Comparison of ENCODE assay signal across 16 cellular contexts in the genomic region with DNA sequence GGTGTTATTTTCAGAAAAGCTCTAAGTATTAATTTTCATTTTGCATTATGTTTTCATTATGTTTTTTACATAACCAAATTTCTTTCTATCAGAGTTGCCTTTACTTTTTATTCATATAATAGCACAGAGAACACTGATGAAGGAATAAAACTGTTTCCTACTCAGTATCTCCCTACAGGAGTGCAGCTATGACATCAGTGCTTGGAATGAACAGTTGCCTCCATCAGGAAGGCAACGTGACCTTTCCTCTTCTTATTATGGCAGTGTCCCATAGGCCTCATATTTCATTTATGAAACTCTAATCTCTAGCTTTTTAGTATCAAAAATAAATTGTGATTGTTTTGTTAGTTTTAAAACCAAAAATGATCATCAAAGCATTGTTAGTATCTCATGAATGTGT.
DNase-seq lines count a peak whose midpoint lies in the region; TF ChIP-seq lines count a peak whose summit lies in the region.
"Had no signal": no experiment of that assay in that cellular context is flagged by ENCODE, and none has a peak within 500 bp of the region (broad histone marks: within the 10 kb centered on the region; RNA-seq: fewer than 3 reads in every experiment).

No MANE protein-coding gene starts in this region.

- H3K79me2 ChIP-seq in fibroblast of lung (ENCODE audit: control insufficient read depth, insufficient read depth, low read length), result no peaks in the 10 kb centered on the region

- H3K4me1 ChIP-seq in adipocyte (ENCODE audit: control insufficient read depth, insufficient read depth, low read length), result peaks cover 8% of the 10 kb centered on the region
- peaks cover 2% of the 10 kb centered on the region for H3K4me1 ChIP-seq in fibroblast of lung (ENCODE audit: control insufficient read depth, extremely low read depth, insufficient read depth, low read length)
- H3K4me1 ChIP-seq in testis, result no peaks in the 10 kb centered on the region
- H3K4me1 ChIP-seq: BLaER1 had no signal

- no peak overlapping the region for H3K4me3 ChIP-seq in adipocyte (ENCODE audit: low read length)
- H3K4me3 ChIP-seq in fibroblast of lung (replicated peaks in 1 of 4; ENCODE audit: control extremely low read depth in 1 of 4, insufficient read depth in 1 of 4, low read depth in 3 of 4, low read length in 4 of 4), result no peak overlapping the region
- no peak overlapping the region for H3K4me3 ChIP-seq in testis
- H3K4me3 ChIP-seq: BLaER1, PC-9 had no signal

- 52 to 56% methylated on average over 1 of the region's 1 CpG for WGBS in testis, 2 donors

- H3K36me3 ChIP-seq in adipocyte (ENCODE audit: control insufficient read depth, insufficient read depth, low read length, severe bottlenecking) (no peaks in the 10 kb centered on the region), fibroblast of lung (ENCODE audit: control insufficient read depth, insufficient read depth, low read length) (no peaks in the 10 kb centered on the region), testis (ENCODE audit: low read depth, missing control alignments) (no peaks in the 10 kb centered on the region)
- H3K36me3 ChIP-seq: BLaER1 had no signal

- intact Hi-C loops in testis (cut with DNase I; ENCODE audit: low total_unique reads) (no loop called here), cardiac septum (cut with DNase I) (loop anchor here (5.0 kb wide), 1 partner anchor 798 kb away; a partner anchor contains a TSS)

- H3K9me3 ChIP-seq in adipocyte (ENCODE audit: control insufficient read depth, low read length), result no peaks in the 10 kb centered on the region
- H3K9me3 ChIP-seq in fibroblast of lung (ENCODE audit: control insufficient read depth, insufficient read depth, low read depth, low read length), result no peaks in the 10 kb centered on the region
- no peaks in the 10 kb centered on the region for H3K9me3 ChIP-seq in testis
- H3K9me3 ChIP-seq: BLaER1 had no signal

- H3K4me2 ChIP-seq in fibroblast of lung (ENCODE audit: extremely low read depth, insufficient read depth, low read length), result no peak overlapping the region
- H3K4me2 ChIP-seq: BLaER1, PC-9 had no signal

- DNase-seq in adipocyte (ENCODE audit: low read depth), result peak; percentile 11
- DNase-seq in fibroblast of lung (ENCODE audit: low read depth in 2 of 2), result peak; percentile 3 to 19
- peak; percentile 9 for DNase-seq in myocyte (ENCODE audit: low read depth)
- DNase-seq in activated CD4-positive, alpha-beta T cell treated with anti-CD3 and anti-CD28 coated beads for 4 hours, result no peak
- no peak for DNase-seq in testis
- DNase-seq in cardiac septum (ENCODE audit: low spot score), result no peak
- no peak for DNase-seq in stimulated activated CD4-positive, alpha-beta T cell treated with anti-CD3 and anti-CD28 coated beads, Interleukin-4, amount 100 ng/mL, for 1 hour
- DNase-seq: CD4-positive, alpha-beta T cell; COR-L47; DMS79; NCI-H1092; NCI-H1436; NCI-H187 treated with DMSO at 0.1 percent for 48 hours; NCI-H2107; PC-9 had no signal

- TF ChIP-seq CTCF in fibroblast of lung (conservative IDR thresholded peaks at IDR 0.05 in 1 of 2, IDR thresholded peaks at IDR 0.05 in 1 of 2; ENCODE audit: low read depth in 1 of 2, low read length in 2 of 2), result no peak
- no peak for TF ChIP-seq CTCF in testis (IDR thresholded peaks at IDR 0.05)

- no peak overlapping the region for H2AFZ ChIP-seq in fibroblast of lung (ENCODE audit: low read length)
- H2AFZ ChIP-seq: PC-9 had no signal

- H3K27me3 ChIP-seq in adipocyte (replicated peaks; ENCODE audit: control insufficient read depth, insufficient read depth, low read length) (no peaks in the 10 kb centered on the region), fibroblast of lung (ENCODE audit: control insufficient read depth, insufficient read depth, low read length) (no peaks in the 10 kb centered on the region), testis (no peaks in the 10 kb centered on the region)
- H3K27me3 ChIP-seq: BLaER1 had no signal

- no peaks in the 10 kb centered on the region for H4K20me1 ChIP-seq in fibroblast of lung (ENCODE audit: control insufficient read depth, extremely low read depth, insufficient read depth, low read length)
- H4K20me1 ChIP-seq: BLaER1 had no signal

- H3K27ac ChIP-seq in fibroblast of lung (ENCODE audit: insufficient read depth, low read length) (no peak overlapping the region), testis (no peak overlapping the region)
- H3K27ac ChIP-seq: BLaER1, PC-9 had no signal

- no peak for TF ChIP-seq POLR2A in testis (IDR thresholded peaks at IDR 0.05)

- H3K9ac ChIP-seq in adipocyte (ENCODE audit: low read length), result no peak overlapping the region
- no peak overlapping the region for H3K9ac ChIP-seq in fibroblast of lung (ENCODE audit: insufficient read depth, low read length)
- H3K9ac ChIP-seq: BLaER1 had no signal

Comparison
In these comparisons a context has a peak if more than half of its experiments do, and no peak if none do; other contexts are left out.
1. DNase-seq: peak in adipocyte (single experiment), fibroblast of lung (2 of 2) and myocyte (single experiment); none in activated CD4-positive, alpha-beta T cell treated with anti-CD3 and anti-CD28 coated beads for 4 hours (0 of 2), testis (single experiment), cardiac septum (single experiment) and stimulated activated CD4-positive, alpha-beta T cell treated with anti-CD3 and anti-CD28 coated beads, Interleukin-4, amount 100 ng/mL, for 1 hour (single experiment).